Comparison of ENCODE assay signal across 11 cellular contexts in genomic region chr5:34695275-34696032, GRCh38. TPM values are rescaled to one million over a fixed set of nuclear protein-coding genes. Genes with fewer than 3 reads are reported as not detected.
A peak's percentile ranks its signal among the peaks of the same experiment; 100 is the strongest.
DNase-seq lines count a peak whose midpoint lies in the region; ATAC-seq, FAIRE-seq and TF ChIP-seq lines count a peak whose summit lies in the region.
"Had no signal": no experiment of that assay in that cellular context is flagged by ENCODE, and none has a peak within 500 bp of the region (broad histone marks: within the 10 kb centered on the region; RNA-seq: fewer than 3 reads in every experiment).

No MANE protein-coding gene starts in this region.

- peaks cover 54% of the 10 kb centered on the region for H3F3A ChIP-seq in PC-9 (ENCODE audit: insufficient read depth, low read depth)

- intact Hi-C loops in PC-9 (cut with micrococcal nuclease; ENCODE audit: unreplicated experiment) (no loop called here), lower lobe of right lung (cut with DNase I) (no loop called here)

- H3K4me2 ChIP-seq in PC-9: 0 out of 2 replicates have a peak overlapping the region, but pooled peaks have one; percentile 4
- H3K4me2 ChIP-seq: neural progenitor cell had no signal

- POLR2A ChIA-PET in PC-9 (lab: Charles Lee; ENCODE audit: unreplicated experiment): interaction anchor here (0.6 to 0.7 kb wide), 2 partner anchors 9 to 1077 kb away, joined by 7 read pairs; no protein-coding TSS in a partner anchor

- peaks cover 33% of the 10 kb centered on the region for H3K4me1 ChIP-seq in PC-9 (replicated peaks; ENCODE audit: insufficient read depth)
- peaks cover 34% of the 10 kb centered on the region for H3K4me1 ChIP-seq in lower lobe of right lung

- DNase-seq in PC-9: no peak
- DNase-seq in lower lobe of right lung: no peak
- no peak for DNase-seq in NCI-H2227 treated with DMSO at 0.1 percent for 48 hours (lab: John Stamatoyannopoulos, UW)
- no peak for DNase-seq in cerebellar cortex (ENCODE audit: low spot score)
- DNase-seq in activated CD8-positive, alpha-beta memory T cell treated with anti-CD3 and anti-CD28 coated beads, Interleukin-2, amount 50 U/mL, for 4 hours: no peak
- DNase-seq: NCI-H446 treated with DMSO at 0.1 percent for 48 hours had no signal

- CTCF ChIA-PET in PC-9 (lab: Charles Lee): no interaction called here

- ATAC-seq in GM18868 (IDR thresholded peaks at IDR 0.05; ENCODE audit: unreplicated experiment) (peak; percentile 80), lower lobe of right lung (peak in 1 of 2 donors; percentile 37), HG03354 (IDR thresholded peaks at IDR 0.05; ENCODE audit: poor library complexity, severe bottlenecking, unreplicated experiment) (no peak)

- H3K9me3 ChIP-seq in PC-9 (ENCODE audit: insufficient read depth, low read depth) (no peaks in the 10 kb centered on the region), lower lobe of right lung (no peaks in the 10 kb centered on the region)
- H3K9me3 ChIP-seq: adrenal gland had no signal

- H3K36me3 ChIP-seq in PC-9 (ENCODE audit: low read depth) (peaks cover 55% of the 10 kb centered on the region), lower lobe of right lung (no peaks in the 10 kb centered on the region)
- H3K36me3 ChIP-seq: adrenal gland, neural progenitor cell had no signal

- peak overlapping the region; percentile 30; the same call in 1 of the 2 replicates for H3K27ac ChIP-seq in PC-9
- peak overlapping the region; percentile 56 for H3K27ac ChIP-seq in lower lobe of right lung
- H3K27ac ChIP-seq: neural progenitor cell had no signal

- peaks cover 93% of the 10 kb centered on the region for H3K79me2 ChIP-seq in PC-9 (ENCODE audit: low read depth)

- no peaks in the 10 kb centered on the region for H3K9me2 ChIP-seq in PC-9 (ENCODE audit: insufficient read depth)

- FAIRE-seq in A204.1 (lab: Jason Lieb, UNC): peak; percentile 44

- H4K20me1 ChIP-seq in PC-9 (ENCODE audit: insufficient read depth): peaks cover 6% of the 10 kb centered on the region; the same call in 1 of the 2 replicates

- H3K27me3 ChIP-seq in PC-9 (ENCODE audit: insufficient read depth, low read depth) (no peaks in the 10 kb centered on the region), lower lobe of right lung (ENCODE audit: low read depth) (no peaks in the 10 kb centered on the region)
- H3K27me3 ChIP-seq: adrenal gland, neural progenitor cell had no signal

- no TSS peak for BruUV-seq in PC-9 (replicated peaks; lab: Mats Ljungman, UMichigan)

- H2AFZ ChIP-seq in PC-9: no peak overlapping the region
- H2AFZ ChIP-seq: neural progenitor cell had no signal

- TF ChIP-seq CTCF in PC-9 (conservative IDR thresholded peaks at IDR 0.05) (no peak), lower lobe of right lung (IDR thresholded peaks at IDR 0.05) (no peak)

- H3K4me3 ChIP-seq in PC-9 (no peak overlapping the region), lower lobe of right lung (peak overlapping the region; percentile 25)
- H3K4me3 ChIP-seq: neural progenitor cell had no signal

RNA-seq across cellular contexts. Expression of gene RAI14, which starts 39.3 kb away (rescaled TPM):
- total RNA-seq in PC-9 (2021) (133 and 145 TPM in 2 replicates), lower lobe of right lung (66.8 TPM)
